In the genomic region with DNA sequence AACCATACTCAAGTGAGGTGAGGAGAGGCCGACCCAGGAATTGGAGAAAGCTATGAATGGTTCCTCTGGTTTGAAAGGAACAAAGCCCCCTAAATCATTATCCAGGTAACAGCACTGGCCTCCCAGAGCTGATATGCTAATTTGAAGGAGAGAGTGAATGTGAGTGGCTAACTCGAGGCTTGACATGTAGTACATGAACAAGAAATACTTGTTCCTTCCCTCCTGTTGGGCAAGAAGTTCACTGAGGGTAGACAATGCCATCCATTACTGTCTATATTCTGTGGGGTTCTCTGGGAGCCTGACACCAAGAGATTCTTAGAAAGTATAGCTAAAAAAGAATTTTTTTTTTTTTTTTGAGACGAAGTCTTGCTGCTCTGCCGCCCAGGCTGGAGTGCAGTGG, we compare ENCODE assay signal across 27 cellular contexts.
"Had no signal": no experiment of that assay in that cellular context is flagged by ENCODE, and none has a peak within 500 bp of the region (broad histone marks: within the 10 kb centered on the region; RNA-seq: fewer than 3 reads in every experiment).

No MANE protein-coding gene starts in this region.

- H2AFZ ChIP-seq: neural progenitor cell, parathyroid adenoma had no signal

- H3K27ac ChIP-seq: neural progenitor cell, ovary, parathyroid adenoma, psoas muscle, right lobe of liver, sigmoid colon, suprapubic skin, testis, tibial artery, transverse colon, upper lobe of left lung, vagina had no signal

- H3K4me2 ChIP-seq: neural progenitor cell had no signal

- H3K36me3 ChIP-seq: neural progenitor cell, ovary, right lobe of liver, sigmoid colon, suprapubic skin, tibial artery, transverse colon, upper lobe of left lung, vagina had no signal

- H3K27ac Mint-ChIP-seq: natural killer cell; neural progenitor cell; progenitor cell of endocrine pancreas; stimulated activated effector memory CD8-positive, alpha-beta T cell treated with anti-CD3 and anti-CD28 coated beads, Interleukin-12 subunit alpha, Interleukin-12 subunit beta, amount 100 ng/mL, for 72 hours; stimulated activated naive B cell treated with anti-CD40 and anti-IgM and Interleukin-4, amounts not matched to agents 10 μg/mL and 1 μg/mL and 100 μg/mL, for 72 hours; stimulated activated naive CD8-positive, alpha-beta T cell treated with anti-CD3 and anti-CD28 coated beads, Interleukin-15, Interleukin-2, amounts not matched to agents 100 ng/mL and 50 ng/mL, for 24 hours had no signal

- DNase-seq: natural killer cell; occipital lobe; ovary; psoas muscle; right cardiac atrium; right lobe of liver; sigmoid colon; small intestine; stimulated activated CD4-positive, alpha-beta T cell treated with anti-CD3 and anti-CD28 coated beads, Interleukin-15, amount 100 ng/mL, for 24 hours; stimulated activated CD4-positive, alpha-beta T cell treated with anti-CD3 and anti-CD28 coated beads, Interleukin-2, amount 100 ng/mL, for 24 hours; stimulated activated CD4-positive, alpha-beta T cell treated with anti-CD3 and anti-CD28 coated beads, Interleukin-2, amount 100 ng/mL, for 48 hours; stimulated activated CD4-positive, alpha-beta T cell treated with anti-CD3 and anti-CD28 coated beads, Interleukin-4, amount 100 ng/mL, for 24 hours; stimulated activated naive B cell treated with anti-CD40 and anti-IgM and Interleukin-4, amounts not matched to agents 10 μg/mL and 1 μg/mL and 100 μg/mL, for 72 hours; stimulated activated naive CD4-positive, alpha-beta T cell treated with Interleukin-2 at 50 U/mL for 16 hours; substantia nigra; testis; tibial artery; transverse colon had no signal

- H3K27me3 ChIP-seq: neural progenitor cell, ovary, right lobe of liver, sigmoid colon, suprapubic skin, testis, tibial artery, transverse colon, upper lobe of left lung, vagina had no signal

- H3K79me2 ChIP-seq: parathyroid adenoma had no signal

- H3K4me1 ChIP-seq: neural progenitor cell, parathyroid adenoma, psoas muscle, right lobe of liver, sigmoid colon, suprapubic skin, testis, tibial artery, transverse colon, upper lobe of left lung, vagina had no signal

- H3K36me3 Mint-ChIP-seq: natural killer cell; neural progenitor cell; stimulated activated effector memory CD8-positive, alpha-beta T cell treated with anti-CD3 and anti-CD28 coated beads, Interleukin-12 subunit alpha, Interleukin-12 subunit beta, amount 100 ng/mL, for 72 hours; stimulated activated naive B cell treated with anti-CD40 and anti-IgM and Interleukin-4, amounts not matched to agents 10 μg/mL and 1 μg/mL and 100 μg/mL, for 72 hours had no signal

- H3K4me3 ChIP-seq: neural progenitor cell, ovary, psoas muscle, right lobe of liver, sigmoid colon, suprapubic skin, testis, tibial artery, transverse colon, upper lobe of left lung, vagina had no signal

- H3K4me1 Mint-ChIP-seq: natural killer cell; nephron; neural progenitor cell; stimulated activated effector memory CD8-positive, alpha-beta T cell treated with anti-CD3 and anti-CD28 coated beads, Interleukin-12 subunit alpha, Interleukin-12 subunit beta, amount 100 ng/mL, for 72 hours; stimulated activated naive B cell treated with anti-CD40 and anti-IgM and Interleukin-4, amounts not matched to agents 10 μg/mL and 1 μg/mL and 100 μg/mL, for 72 hours had no signal

- H3K9ac ChIP-seq: neural progenitor cell, parathyroid adenoma had no signal

- H3K27me3 Mint-ChIP-seq: stimulated activated naive CD8-positive, alpha-beta T cell treated with anti-CD3 and anti-CD28 coated beads, Interleukin-15, Interleukin-2, amounts not matched to agents 100 ng/mL and 50 ng/mL, for 24 hours had no signal

- ATAC-seq: natural killer cell; psoas muscle; right cardiac atrium; right lobe of liver; stimulated activated effector memory CD8-positive, alpha-beta T cell treated with anti-CD3 and anti-CD28 coated beads, Interleukin-12 subunit alpha, Interleukin-12 subunit beta, amount 100 ng/mL, for 72 hours; stimulated activated naive B cell treated with anti-CD40 and anti-IgM and Interleukin-4, amounts not matched to agents 10 μg/mL and 1 μg/mL and 100 μg/mL, for 72 hours had no signal

- H3K9me3 Mint-ChIP-seq: natural killer cell; stimulated activated effector memory CD8-positive, alpha-beta T cell treated with anti-CD3 and anti-CD28 coated beads, Interleukin-12 subunit alpha, Interleukin-12 subunit beta, amount 100 ng/mL, for 72 hours; stimulated activated naive CD8-positive, alpha-beta T cell treated with anti-CD3 and anti-CD28 coated beads, Interleukin-15, Interleukin-2, amounts not matched to agents 100 ng/mL and 50 ng/mL, for 24 hours had no signal

- H3K9me3 ChIP-seq: ovary, right lobe of liver, suprapubic skin, testis, tibial artery, transverse colon, upper lobe of left lung, vagina had no signal

- H3K4me3 Mint-ChIP-seq: natural killer cell; nephron; neural progenitor cell; stimulated activated effector memory CD8-positive, alpha-beta T cell treated with anti-CD3 and anti-CD28 coated beads, Interleukin-12 subunit alpha, Interleukin-12 subunit beta, amount 100 ng/mL, for 72 hours; stimulated activated naive B cell treated with anti-CD40 and anti-IgM and Interleukin-4, amounts not matched to agents 10 μg/mL and 1 μg/mL and 100 μg/mL, for 72 hours; stimulated activated naive CD8-positive, alpha-beta T cell treated with anti-CD3 and anti-CD28 coated beads, Interleukin-15, Interleukin-2, amounts not matched to agents 100 ng/mL and 50 ng/mL, for 24 hours had no signal
